22 cellular contexts compared by ENCODE assay signal in genomic region chr3:181896605-181897004, GRCh38.
DNase-seq lines count a peak whose midpoint lies in the region; ATAC-seq and TF ChIP-seq lines count a peak whose summit lies in the region.
"Had no signal": no experiment of that assay in that cellular context is flagged by ENCODE, and none has a peak within 500 bp of the region (broad histone marks: within the 10 kb centered on the region; RNA-seq: fewer than 3 reads in every experiment).

No MANE protein-coding gene starts in this region.

- peak overlapping the region; percentile 77 for H3K27ac ChIP-seq in OCI-LY1 (ENCODE audit: low read depth, low read length, poor library complexity, severe bottlenecking)
- H3K27ac ChIP-seq: BLaER1 had no signal

- H3K27me3 ChIP-seq in OCI-LY1 (ENCODE audit: insufficient read depth, low read length): no peaks in the 10 kb centered on the region
- H3K27me3 ChIP-seq: BLaER1 had no signal

- peaks cover 3% of the 10 kb centered on the region; the same call in 1 of the 2 replicates for H3F3A ChIP-seq in OCI-LY1 (ENCODE audit: insufficient read depth, low read length)

- peak overlapping the region; percentile 76; the same call in 1 of the 2 replicates for H2AFZ ChIP-seq in OCI-LY1 (ENCODE audit: low read length)

- no peaks in the 10 kb centered on the region for H3K36me3 ChIP-seq in OCI-LY1 (ENCODE audit: insufficient read depth, low read length)
- H3K36me3 ChIP-seq: BLaER1, HAP-1 had no signal

- H3K4me2 ChIP-seq in OCI-LY1 (ENCODE audit: low read length): peak overlapping the region; percentile 37
- H3K4me2 ChIP-seq: BLaER1, SK-N-SH had no signal

- TF ChIP-seq CTCF in GM12865 (IDR thresholded peaks at IDR 0.05; ENCODE audit: insufficient read depth, low read depth, low read length, missing control alignments) (no peak), OCI-LY1 (IDR thresholded peaks at IDR 0.05; ENCODE audit: low read length) (no peak)

- no peaks in the 10 kb centered on the region for H3K9me2 ChIP-seq in OCI-LY1 (ENCODE audit: low read depth, low read length)
- H3K9me2 ChIP-seq: SK-N-SH had no signal

- no peaks in the 10 kb centered on the region for H4K20me1 ChIP-seq in OCI-LY1 (ENCODE audit: insufficient read depth, low read length)
- H4K20me1 ChIP-seq: BLaER1 had no signal

- peaks cover 26% of the 10 kb centered on the region for H3K4me1 ChIP-seq in OCI-LY1 (ENCODE audit: insufficient read depth, low read length, severe bottlenecking)
- H3K4me1 ChIP-seq: BLaER1, HAP-1 had no signal

- ATAC-seq in GM21529 (IDR thresholded peaks at IDR 0.05; ENCODE audit: unreplicated experiment): peak; percentile 37
- ATAC-seq: CD8-positive, alpha-beta T cell had no signal

- no peaks in the 10 kb centered on the region for H3K79me2 ChIP-seq in OCI-LY1 (ENCODE audit: insufficient read depth, low read length)

- DNase-seq in GM12865 (ENCODE audit: low read depth): peak; percentile 9
- DNase-seq in NCI-H1436 treated with DMSO at 0.1 percent for 48 hours (lab: John Stamatoyannopoulos, UW): peak; percentile 30
- no peak for DNase-seq in anterior cingulate cortex (lab: John Stamatoyannopoulos, UW)
- no peak for DNase-seq in NCI-H2081 (lab: John Stamatoyannopoulos, UW)
- DNase-seq in NCI-H2029 (lab: John Stamatoyannopoulos, UW): no peak
- DNase-seq in T1000 (lab: John Stamatoyannopoulos, UW): no peak
- DNase-seq: Calu3; CD8-positive, alpha-beta T cell; DND-41; KBM-7; NCI-H1105 treated with DMSO at 0.1 percent for 48 hours; NCI-H1930; NCI-H345; NCI-H526 treated with DMSO at 0.1 percent for 48 hours; NK-92 treated with Interleukin-12 subunit alpha and Interleukin-12 subunit beta, amount 100 ng/mL, for 24 hours; OCI-M1; SHP77; SK-N-SH had no signal

- peak overlapping the region; percentile 42 for H3K9ac ChIP-seq in OCI-LY1 (ENCODE audit: low read length)
- H3K9ac ChIP-seq: BLaER1, SK-N-SH had no signal

- H3K4me3 ChIP-seq in GM12865 (ENCODE audit: low read depth, low read length) (no peak overlapping the region), OCI-LY1 (ENCODE audit: low read depth, low read length, poor library complexity, severe bottlenecking) (no peak overlapping the region)
- H3K4me3 ChIP-seq: BLaER1, HAP-1 had no signal

- no peaks in the 10 kb centered on the region for H3K9me3 ChIP-seq in OCI-LY1 (ENCODE audit: low read length)
- H3K9me3 ChIP-seq: BLaER1, HAP-1, SK-N-SH had no signal

Comparison
In these comparisons a context has a peak if more than half of its experiments do, and no peak if none do; other contexts are left out.
1. DNase-seq: peak in GM12865 (single experiment) and NCI-H1436 treated with DMSO at 0.1 percent for 48 hours (single experiment); none in anterior cingulate cortex (0 of 58), NCI-H2081 (0 of 2), NCI-H2029 (single experiment) and T1000 (single experiment).